Comparison of ENCODE assay signal across 36 cellular contexts in genomic region chr4:28177641-28178040, GRCh38.
"Had no signal": no experiment of that assay in that cellular context is flagged by ENCODE, and none has a peak within 500 bp of the region (broad histone marks: within the 10 kb centered on the region; RNA-seq: fewer than 3 reads in every experiment).

No MANE protein-coding gene starts in this region.

- FAIRE-seq: astrocyte, bronchial epithelial cell, colon, TTC549 had no signal

- ATAC-seq: activated CD8-positive, alpha-beta memory T cell treated with anti-CD3 and anti-CD28 coated beads, Interleukin-2, amount 10 ng/mL, durations not matched to agents 7 days and 5 days; activated naive CD4-positive, alpha-beta T cell treated with anti-CD3 and anti-CD28 coated beads, Interleukin-2, amount 50 U/mL, for 72 hours; activated T-cell treated with anti-CD3 and anti-CD28 coated beads, Interleukin-2, amount 50 U/mL, for 72 hours; body of pancreas had no signal

- H3K27me3 ChIP-seq: adrenal gland, body of pancreas, SJCRH30 had no signal

- H3K4me1 ChIP-seq: adrenal gland, body of pancreas had no signal

- H3K36me3 ChIP-seq: adrenal gland, SJCRH30, WERI-Rb-1 had no signal

- H3K27me3 Mint-ChIP-seq: activated CD4-positive, alpha-beta memory T cell treated with anti-CD3 and anti-CD28 coated beads, Interleukin-2, amount 10 ng/mL, durations not matched to agents 7 days and 5 days; activated CD8-positive, alpha-beta memory T cell treated with anti-CD3 and anti-CD28 coated beads, Interleukin-2, amount 10 ng/mL, durations not matched to agents 7 days and 5 days had no signal

- H3K4me1 Mint-ChIP-seq: activated CD4-positive, alpha-beta memory T cell treated with anti-CD3 and anti-CD28 coated beads, Interleukin-2, amount 10 ng/mL, durations not matched to agents 7 days and 5 days; activated CD8-positive, alpha-beta memory T cell treated with anti-CD3 and anti-CD28 coated beads, Interleukin-2, amount 10 ng/mL, durations not matched to agents 7 days and 5 days had no signal

- H3K27ac ChIP-seq: adrenal gland, body of pancreas, SJCRH30, SK-N-MC, WERI-Rb-1 had no signal

- H3K4me3 ChIP-seq: adrenal gland, body of pancreas, SJCRH30, SK-N-MC had no signal

- H3K9me3 Mint-ChIP-seq: activated CD4-positive, alpha-beta memory T cell treated with anti-CD3 and anti-CD28 coated beads, Interleukin-2, amount 10 ng/mL, durations not matched to agents 7 days and 5 days had no signal

- H3K27ac Mint-ChIP-seq: activated CD4-positive, alpha-beta memory T cell treated with anti-CD3 and anti-CD28 coated beads, Interleukin-2, amount 10 ng/mL, durations not matched to agents 7 days and 5 days; activated CD8-positive, alpha-beta memory T cell treated with anti-CD3 and anti-CD28 coated beads, Interleukin-2, amount 10 ng/mL, durations not matched to agents 7 days and 5 days; activated naive CD4-positive, alpha-beta T cell treated with anti-CD3 and anti-CD28 coated beads for 36 hours; activated naive CD4-positive, alpha-beta T cell treated with anti-CD3 and anti-CD28 coated beads, Interleukin-2, amount 50 U/mL, for 72 hours; activated T-cell treated with anti-CD3 and anti-CD28 coated beads, Interleukin-2, amount 50 U/mL, for 72 hours; activated T-helper 2 cell treated with anti-CD3 and anti-CD28 coated beads, Interferon-gamma antibody, Interleukin-2, Interleukin-4, amounts not matched to agents 10 μg/mL and 5 μg/mL and 100 μg/mL, durations not matched to agents 14 hours and 24 hours and 36 hours had no signal

- H3K9me3 ChIP-seq: body of pancreas, SJCRH30 had no signal

- DNase-seq: activated CD4-positive, alpha-beta memory T cell treated with anti-CD3 and anti-CD28 coated beads, Interleukin-2, amount 10 ng/mL, durations not matched to agents 7 days and 5 days; activated CD4-positive, alpha-beta T cell treated with anti-CD3 and anti-CD28 coated beads for 1 hour; activated CD4-positive, alpha-beta T cell treated with anti-CD3 and anti-CD28 coated beads for 48 hours; activated CD4-positive, CD25-positive, alpha-beta regulatory T cell; activated CD8-positive, alpha-beta memory T cell treated with anti-CD3 and anti-CD28 coated beads for 24 hours; activated CD8-positive, alpha-beta memory T cell treated with anti-CD3 and anti-CD28 coated beads, Interleukin-2, amount 10 ng/mL, durations not matched to agents 7 days and 5 days; activated CD8-positive, alpha-beta memory T cell treated with anti-CD3 and anti-CD28 coated beads, Interleukin-2, amount 50 U/mL, for 48 hours; activated gamma-delta T cell treated with Interleukin-2 at 50 U/mL for 16 hours; activated naive CD4-positive, alpha-beta T cell treated with anti-CD3 and anti-CD28 coated beads for 36 hours; activated T-cell treated with anti-CD3 and anti-CD28 coated beads, Interleukin-2, amount 50 U/mL, for 72 hours; adrenal gland; body of pancreas; caudate nucleus; KG1; MM.1S; MV-4-11; NCI-H1092; NCI-H146; NCI-H187; NCI-H2029 treated with DMSO at 0.1 percent for 48 hours; NCI-H2107; NCI-H2171; NCI-H446; NCI-H524; NK-92 treated with Interleukin-12 subunit alpha and Interleukin-12 subunit beta, amount 100 ng/mL, for 24 hours; SHP77; SJCRH30; T1000; WERI-Rb-1 had no signal

- H3K4me3 Mint-ChIP-seq: activated CD4-positive, alpha-beta memory T cell treated with anti-CD3 and anti-CD28 coated beads, Interleukin-2, amount 10 ng/mL, durations not matched to agents 7 days and 5 days; activated CD8-positive, alpha-beta memory T cell treated with anti-CD3 and anti-CD28 coated beads, Interleukin-2, amount 10 ng/mL, durations not matched to agents 7 days and 5 days; activated naive CD4-positive, alpha-beta T cell treated with anti-CD3 and anti-CD28 coated beads for 36 hours; activated T-cell treated with anti-CD3 and anti-CD28 coated beads, Interleukin-2, amount 50 U/mL, for 72 hours had no signal

- H3K36me3 Mint-ChIP-seq: activated CD8-positive, alpha-beta memory T cell treated with anti-CD3 and anti-CD28 coated beads, Interleukin-2, amount 10 ng/mL, durations not matched to agents 7 days and 5 days; activated naive CD4-positive, alpha-beta T cell treated with anti-CD3 and anti-CD28 coated beads, Interleukin-2, amount 50 U/mL, for 72 hours had no signal
